In the genomic region with DNA sequence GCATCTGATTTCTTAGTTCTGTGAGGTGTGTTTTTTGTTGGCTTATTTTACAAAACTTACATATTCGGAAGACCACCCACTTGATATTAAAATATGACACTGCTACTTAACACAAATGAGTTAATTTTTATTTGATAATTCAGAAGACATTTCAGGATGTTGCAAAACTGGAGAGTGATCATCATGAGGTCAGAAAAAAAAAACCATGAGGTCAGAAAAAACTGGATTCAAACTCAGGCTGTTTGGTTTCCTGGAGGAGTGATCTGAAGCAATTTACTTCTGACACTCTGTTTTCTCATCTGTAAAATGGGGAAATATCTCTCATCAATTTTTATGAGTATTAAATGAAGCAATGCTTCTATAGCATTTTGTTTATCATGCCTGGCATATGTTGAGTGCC, we compare ENCODE assay signal across 27 cellular contexts. TPM values are rescaled to one million over a fixed set of nuclear protein-coding genes. Genes with fewer than 3 reads are reported as not detected.
DNase-seq lines count a peak whose midpoint lies in the region; ATAC-seq, FAIRE-seq and TF ChIP-seq lines count a peak whose summit lies in the region.
"Had no signal": no experiment of that assay in that cellular context is flagged by ENCODE, and none has a peak within 500 bp of the region (broad histone marks: within the 10 kb centered on the region; RNA-seq: fewer than 3 reads in every experiment).

No MANE protein-coding gene starts in this region.

- no peaks in the 10 kb centered on the region for H3K9me1 ChIP-seq in keratinocyte (ENCODE audit: control insufficient read depth, extremely low read depth, insufficient read depth, low read length)

- H3K9me2 ChIP-seq in GM23248 (ENCODE audit: insufficient read depth), result no peaks in the 10 kb centered on the region

- H3K27me3 Mint-ChIP-seq in activated naive CD8-positive, alpha-beta T cell treated with anti-CD3 and anti-CD28 coated beads for 36 hours, result peaks cover 53% of the 10 kb centered on the region

- H3K4me1 ChIP-seq in GM23248 (ENCODE audit: insufficient read depth), result peaks cover 9% of the 10 kb centered on the region; the same call in 1 of the 2 replicates
- H3K4me1 ChIP-seq in keratinocyte (ENCODE audit: control insufficient read depth, extremely low read depth, insufficient read depth, low read length), result peaks cover 55% of the 10 kb centered on the region
- H3K4me1 ChIP-seq in sigmoid colon, result peaks cover 0 to 62% (median 47%) of the 10 kb centered on the region in 4 donors
- H3K4me1 ChIP-seq: Caco-2 had no signal

- H3K4me2 ChIP-seq in GM23248 (ENCODE audit: unreplicated experiment) (peak overlapping the region; percentile 77), keratinocyte (ENCODE audit: control insufficient read depth, extremely low read depth, insufficient read depth, low read depth, low read length) (no peak overlapping the region)
- H3K4me2 ChIP-seq: A549 had no signal

- in situ Hi-C loops in GM23248 (cut with MboI), result loop anchor here (10.0 kb wide), 1 partner anchor 234 kb away; no protein-coding TSS in a partner anchor

- intact Hi-C loops in sigmoid colon (cut with DNase I), result loop anchor here (5.0 kb wide), 3 partner anchors 47 to 237 kb away; no protein-coding TSS in a partner anchor

- peaks cover 8% of the 10 kb centered on the region for H3K4me1 Mint-ChIP-seq in activated naive CD8-positive, alpha-beta T cell treated with anti-CD3 and anti-CD28 coated beads for 36 hours

- no peaks in the 10 kb centered on the region for H3K36me3 Mint-ChIP-seq in activated naive CD8-positive, alpha-beta T cell treated with anti-CD3 and anti-CD28 coated beads for 36 hours
- H3K36me3 Mint-ChIP-seq: CD8-positive, alpha-beta T cell had no signal

- H3K9me3 Mint-ChIP-seq in activated naive CD8-positive, alpha-beta T cell treated with anti-CD3 and anti-CD28 coated beads for 36 hours, result no peaks in the 10 kb centered on the region
- H3K9me3 Mint-ChIP-seq: CD8-positive, alpha-beta T cell had no signal

- H2AFZ ChIP-seq in GM23248 (no peak overlapping the region), keratinocyte (ENCODE audit: control insufficient read depth, low read length) (no peak overlapping the region)

- H3F3A ChIP-seq in GM23248 (ENCODE audit: insufficient read depth), result no peaks in the 10 kb centered on the region; the same call in 1 of the 2 replicates

- H3K36me3 ChIP-seq in GM23248 (ENCODE audit: low read depth) (no peaks in the 10 kb centered on the region), keratinocyte (ENCODE audit: control insufficient read depth in 2 of 2, extremely low read depth in 1 of 2, insufficient read depth in 2 of 2, low read length in 2 of 2) (no peaks in the 10 kb centered on the region), sigmoid colon (no peaks in the 10 kb centered on the region)

- DNase-seq in GM23248, result no peak
- DNase-seq in NCI-H69 (lab: John Stamatoyannopoulos, UW), result peak; percentile 42
- DNase-seq in keratinocyte (ENCODE audit: low read depth, low spot score), result no peak
- no peak for DNase-seq in sigmoid colon
- no peak for DNase-seq in cortex of kidney (lab: John Stamatoyannopoulos, UW)
- DNase-seq in activated naive CD8-positive, alpha-beta T cell treated with anti-CD3 and anti-CD28 coated beads for 36 hours, result no peak
- DNase-seq in germinal center (ENCODE audit: low spot score), result no peak
- DNase-seq: C1 segment of cervical spinal cord; Caco-2; CD8-positive, alpha-beta T cell; GDM1; KG1; MM.1S; NCI-H1048; NCI-H1417; NCI-H1694; NCI-H2029 treated with DMSO at 0.1 percent for 48 hours; NCI-H446 treated with DMSO at 0.1 percent for 48 hours; NCI-H526 treated with DMSO at 0.1 percent for 48 hours; RPMI8226; SHP77 had no signal

- ATAC-seq in GM18519 (IDR thresholded peaks at IDR 0.05; ENCODE audit: low FRiP score, unreplicated experiment), result no peak
- ATAC-seq: A549; CD8-positive, alpha-beta T cell; GM12878; HCT116 had no signal

- no peak overlapping the region for H3K4me3 Mint-ChIP-seq in activated naive CD8-positive, alpha-beta T cell treated with anti-CD3 and anti-CD28 coated beads for 36 hours
- H3K4me3 Mint-ChIP-seq: CD8-positive, alpha-beta T cell had no signal

- no peak overlapping the region for H3K27ac Mint-ChIP-seq in activated naive CD8-positive, alpha-beta T cell treated with anti-CD3 and anti-CD28 coated beads for 36 hours
- H3K27ac Mint-ChIP-seq: CD8-positive, alpha-beta T cell had no signal

- H3K27ac ChIP-seq in GM23248, result no peak overlapping the region
- peak overlapping the region; percentile 13 for H3K27ac ChIP-seq in keratinocyte (ENCODE audit: control insufficient read depth, insufficient read depth, low read length)
- H3K27ac ChIP-seq in sigmoid colon, result peak overlapping the region in 3 of 4 donors; percentile 85 to 89 (median 86)

- TF ChIP-seq POLR2A in sigmoid colon (IDR thresholded peaks at IDR 0.05), result no peak

- dilution Hi-C loops in keratinocyte (cut with MboI; ENCODE audit: extremely low pct_ligation_motif_present, low sequenced_read_pairs), result no loop called here

- H3K79me2 ChIP-seq in GM23248 (ENCODE audit: insufficient read depth) (peaks cover 25% of the 10 kb centered on the region), keratinocyte (ENCODE audit: control insufficient read depth, insufficient read depth, low read length) (peaks cover 13% of the 10 kb centered on the region)

- H4K20me1 ChIP-seq in GM23248 (ENCODE audit: insufficient read depth), result no peaks in the 10 kb centered on the region
- no peaks in the 10 kb centered on the region for H4K20me1 ChIP-seq in keratinocyte (ENCODE audit: control insufficient read depth, extremely low read depth, insufficient read depth, low read length)

- WGBS in GM23248 (ENCODE audit: low coverage in 1 of 2, low lambda C conversion rate in 2 of 2, missing lambda C conversion rate in 2 of 2), 2 experiments, result 58 to 61% methylated on average over 1 of the region's 1 CpG
- 92 to 97% methylated on average over 1 of the region's 1 CpG for WGBS in sigmoid colon, 2 donors

- no peaks in the 10 kb centered on the region for H3K9me3 ChIP-seq in GM23248 (ENCODE audit: low read depth)
- H3K9me3 ChIP-seq in keratinocyte (ENCODE audit: control insufficient read depth, low read depth, low read length), result no peaks in the 10 kb centered on the region
- no peaks in the 10 kb centered on the region for H3K9me3 ChIP-seq in sigmoid colon
- H3K9me3 ChIP-seq: A549, Caco-2 had no signal

- peak; percentile 9 for FAIRE-seq in keratinocyte (lab: Jason Lieb, UNC)
- FAIRE-seq: A549, GM12878, H1, HTR-8/SVneo had no signal

- no peak overlapping the region for H3K4me3 ChIP-seq in GM23248
- no peak overlapping the region for H3K4me3 ChIP-seq in keratinocyte (ENCODE audit: control insufficient read depth in 2 of 3, extremely low read depth in 1 of 3, insufficient read depth in 2 of 3, low read depth in 1 of 3, low read length in 3 of 3)
- H3K4me3 ChIP-seq in sigmoid colon, result peak overlapping the region in 2 of 4 donors; percentile 77 to 95
- H3K4me3 ChIP-seq: A549, GM12878 had no signal

- H3K27me3 ChIP-seq in GM23248 (replicated peaks; ENCODE audit: insufficient read depth) (no peaks in the 10 kb centered on the region), keratinocyte (ENCODE audit: control insufficient read depth, extremely low read depth, insufficient read depth, low read length) (no peaks in the 10 kb centered on the region), sigmoid colon (peaks cover 0 to 17% (median 0%) of the 10 kb centered on the region in 3 donors)

- no peak overlapping the region for H3K9ac ChIP-seq in GM23248
- no peak overlapping the region for H3K9ac ChIP-seq in keratinocyte (ENCODE audit: control insufficient read depth, extremely low read depth, insufficient read depth, low read length)

- TF ChIP-seq EP300 in sigmoid colon (IDR thresholded peaks at IDR 0.05), result no peak

- TF ChIP-seq CTCF in keratinocyte (optimal IDR thresholded peaks at IDR 0.05 in 1 of 3, IDR thresholded peaks at IDR 0.05 in 1 of 3, conservative IDR thresholded peaks at IDR 0.05 in 1 of 3; ENCODE audit: extremely low read depth in 1 of 3, insufficient read depth in 2 of 3, low read length in 3 of 3) (no peak), sigmoid colon (IDR thresholded peaks at IDR 0.05) (no peak)

RNA-seq across cellular contexts. Expression of gene CCBE1, which starts 1.8 kb away (rescaled TPM):
- 11.4 and 16.6 TPM in 2 replicates for total RNA-seq in GM23248 (2014; rRNA removed; shearing (Covaris generic))
- polyA plus RNA-seq in GM23248 (2016; fragmentation: Nextera tagmentation; extraction: Ambion mirVana), result 33.6 and 38.2 TPM in 2 replicates
- 12.9 to 26.6 TPM (median 20.1 TPM) in 3 replicates for polyA plus RNA-seq in keratinocyte
- 0.74 TPM for polyA plus RNA-seq in keratinocyte (2011; ENCODE audit: low read depth)
- 6.8 and 9.6 TPM in 2 replicates for polyA plus RNA-seq in keratinocyte (2011; cell fraction: cytosol; rRNA removed)
- 14.8 and 15.8 TPM in 2 replicates for polyA plus RNA-seq in keratinocyte (2011; cell fraction: nucleus; rRNA removed)
- polyA plus RNA-seq in keratinocyte (2012; ENCODE audit: low replicate concordance), result 2.0 and 22.9 TPM in 2 replicates
- polyA minus RNA-seq in keratinocyte, result 16.6 to 28.4 TPM (median 25.3 TPM) in 3 replicates
- 4.8 TPM for polyA minus RNA-seq in keratinocyte (2011; cell fraction: cytosol; rRNA and poly(A)+ RNA removed)
- polyA minus RNA-seq in keratinocyte (2011; cell fraction: nucleus; rRNA and poly(A)+ RNA removed), result 5.8 and 21.3 TPM in 2 replicates
- total RNA-seq in sigmoid colon, result 10 to 100 TPM; 38.9 to 61.1 (median 48.9) TPM
- polyA plus RNA-seq in sigmoid colon, result 1 to 10 TPM in 1 of 3 donors, under 1 TPM in 2; 0.23 to 2.4 (median 0.60) TPM
- total RNA-seq in activated naive CD8-positive, alpha-beta T cell treated with anti-CD3 and anti-CD28 coated beads for 36 hours, result not detected
- total RNA-seq: CD8-positive, alpha-beta T cell had no signal

Comparison
In these comparisons a context has a peak if more than half of its experiments do, and no peak if none do; other contexts are left out.
1. RNA of gene CCBE1, which starts 1.8 kb away (total RNA-seq): 38.9 to 61.1 TPM in sigmoid colon and 11.4 to 16.6 TPM in GM23248; not detected in activated naive CD8-positive, alpha-beta T cell treated with anti-CD3 and anti-CD28 coated beads for 36 hours; every median in the first group is over 10 times any median in the second.